In genomic region chr1:112702420-112703261, GRCh38 we compare ENCODE assay signal across 1 cellular context.
TF ChIP-seq lines count a peak whose summit lies in the region.

No MANE protein-coding gene starts in this region.

TF ChIP-seq in HepG2, 621 proteins besides CTCF, POLR2A, EP300 and RAD21:
- peak; percentile 60 for TF ChIP-seq RBM22 (optimal IDR thresholded peaks at IDR 0.05; ENCODE audit: low read length)
- TF ChIP-seq ZC3H13 (CRISPR knock-in tag; IDR thresholded peaks at IDR 0.05), result 0 out of 2 replicates have a peak, but pooled peaks have one; percentile 41
- TF ChIP-seq, protein P1, sequence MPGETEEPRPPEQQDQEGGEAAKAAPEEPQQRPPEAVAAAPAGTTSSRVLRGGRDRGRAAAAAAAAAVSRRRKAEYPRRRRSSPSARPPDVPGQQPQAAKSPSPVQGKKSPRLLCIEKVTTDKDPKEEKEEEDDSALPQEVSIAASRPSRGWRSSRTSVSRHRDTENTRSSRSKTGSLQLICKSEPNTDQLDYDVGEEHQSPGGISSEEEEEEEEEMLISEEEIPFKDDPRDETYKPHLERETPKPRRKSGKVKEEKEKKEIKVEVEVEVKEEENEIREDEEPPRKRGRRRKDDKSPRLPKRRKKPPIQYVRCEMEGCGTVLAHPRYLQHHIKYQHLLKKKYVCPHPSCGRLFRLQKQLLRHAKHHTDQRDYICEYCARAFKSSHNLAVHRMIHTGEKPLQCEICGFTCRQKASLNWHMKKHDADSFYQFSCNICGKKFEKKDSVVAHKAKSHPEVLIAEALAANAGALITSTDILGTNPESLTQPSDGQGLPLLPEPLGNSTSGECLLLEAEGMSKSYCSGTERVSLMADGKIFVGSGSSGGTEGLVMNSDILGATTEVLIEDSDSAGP (CRISPR knock-in tag; IDR thresholded peaks at IDR 0.05; ENCODE audit: borderline replicate concordance), result 0 out of 2 replicates have a peak, but pooled peaks have one; percentile 22
- TF ChIP-seq, protein P2, sequence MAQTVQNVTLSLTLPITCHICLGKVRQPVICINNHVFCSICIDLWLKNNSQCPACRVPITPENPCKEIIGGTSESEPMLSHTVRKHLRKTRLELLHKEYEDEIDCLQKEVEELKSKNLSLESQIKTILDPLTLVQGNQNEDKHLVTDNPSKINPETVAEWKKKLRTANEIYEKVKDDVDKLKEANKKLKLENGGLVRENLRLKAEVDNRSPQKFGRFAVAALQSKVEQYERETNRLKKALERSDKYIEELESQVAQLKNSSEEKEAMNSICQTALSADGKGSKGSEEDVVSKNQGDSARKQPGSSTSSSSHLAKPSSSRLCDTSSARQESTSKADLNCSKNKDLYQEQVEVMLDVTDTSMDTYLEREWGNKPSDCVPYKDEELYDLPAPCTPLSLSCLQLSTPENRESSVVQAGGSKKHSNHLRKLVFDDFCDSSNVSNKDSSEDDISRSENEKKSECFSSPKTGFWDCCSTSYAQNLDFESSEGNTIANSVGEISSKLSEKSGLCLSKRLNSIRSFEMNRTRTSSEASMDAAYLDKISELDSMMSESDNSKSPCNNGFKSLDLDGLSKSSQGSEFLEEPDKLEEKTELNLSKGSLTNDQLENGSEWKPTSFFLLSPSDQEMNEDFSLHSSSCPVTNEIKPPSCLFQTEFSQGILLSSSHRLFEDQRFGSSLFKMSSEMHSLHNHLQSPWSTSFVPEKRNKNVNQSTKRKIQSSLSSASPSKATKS (CRISPR knock-in tag; IDR thresholded peaks at IDR 0.05), result no peak
- no peak for TF ChIP-seq SRY (CRISPR knock-in tag; IDR thresholded peaks at IDR 0.05)
